In genomic region chr14:58738189-58738836, GRCh38 we compare ENCODE assay signal across 13 cellular contexts.
DNase-seq lines count a peak whose midpoint lies in the region; ATAC-seq and TF ChIP-seq lines count a peak whose summit lies in the region.
"Had no signal": no experiment of that assay in that cellular context is flagged by ENCODE, and none has a peak within 500 bp of the region (broad histone marks: within the 10 kb centered on the region; RNA-seq: fewer than 3 reads in every experiment).

No MANE protein-coding gene starts in this region.

- peak overlapping the region in 2 of 3 experiments; percentile 10 to 83 for H3K27ac Mint-ChIP-seq in nephron
- H3K27ac Mint-ChIP-seq: activated naive CD8-positive, alpha-beta T cell treated with anti-CD3 and anti-CD28 coated beads, Interleukin-2, amount 50 U/mL, for 24 hours had no signal

- intact Hi-C loops in head of caudate nucleus (cut with DNase I), result no loop called here
- intact Hi-C loops in psoas muscle (cut with DNase I), result no loop called here

- no peak for TF ChIP-seq CTCF in nephron (IDR thresholded peaks at IDR 0.05; ENCODE audit: unreplicated experiment in 3 of 3)
- no peak for TF ChIP-seq CTCF in psoas muscle (IDR thresholded peaks at IDR 0.05)

- H3K4me1 ChIP-seq in psoas muscle, result no peaks in the 10 kb centered on the region

- no peaks in the 10 kb centered on the region for H3K9me3 ChIP-seq in psoas muscle

- ATAC-seq in HG02759 (IDR thresholded peaks at IDR 0.05; ENCODE audit: unreplicated experiment), result no peak
- ATAC-seq in psoas muscle, result no peak
- ATAC-seq: activated naive CD8-positive, alpha-beta T cell treated with anti-CD3 and anti-CD28 coated beads, Interleukin-2, amount 50 U/mL, for 24 hours had no signal

- no peaks in the 10 kb centered on the region for H3K36me3 ChIP-seq in psoas muscle (ENCODE audit: insufficient read depth in 1 of 2, low read depth in 1 of 2)

- no peak overlapping the region for H3K4me3 ChIP-seq in psoas muscle
- H3K4me3 ChIP-seq: SK-N-MC had no signal

- no peak overlapping the region for H3K4me3 Mint-ChIP-seq in nephron
- H3K4me3 Mint-ChIP-seq: activated naive CD8-positive, alpha-beta T cell treated with anti-CD3 and anti-CD28 coated beads, Interleukin-2, amount 50 U/mL, for 24 hours had no signal

- 53 to 86% (median 80%) methylated on average over 3 of the region's 3 CpGs for WGBS in psoas muscle, 3 donors

- H3K9me3 Mint-ChIP-seq in nephron, result no peaks in the 10 kb centered on the region
- H3K9me3 Mint-ChIP-seq: activated naive CD8-positive, alpha-beta T cell treated with anti-CD3 and anti-CD28 coated beads, Interleukin-2, amount 50 U/mL, for 24 hours had no signal

- H3K36me3 Mint-ChIP-seq in nephron (ENCODE audit: low read depth), result no peaks in the 10 kb centered on the region

- H3K4me1 Mint-ChIP-seq in nephron, result peaks cover 40% of the 10 kb centered on the region

- peak; percentile 37 for DNase-seq in DMS53 (lab: John Stamatoyannopoulos, UW)
- DNase-seq in DMS53 treated with DMSO at 0.1 percent for 48 hours (lab: John Stamatoyannopoulos, UW; ENCODE audit: unreplicated experiment), result no peak
- DNase-seq in NCI-H146 (lab: John Stamatoyannopoulos, UW), result peak; percentile 46
- peak; percentile 60 for DNase-seq in dedifferentiated amniotic fluid mesenchymal stem cell (ENCODE audit: extremely low spot score)
- DNase-seq in head of caudate nucleus, result no peak
- no peak for DNase-seq in psoas muscle
- DNase-seq: activated CD4-positive, alpha-beta T cell treated with anti-CD3 and anti-CD28 coated beads, Interleukin-2, amount 50 U/mL, for 48 hours; activated naive CD8-positive, alpha-beta T cell treated with anti-CD3 and anti-CD28 coated beads, Interleukin-2, amount 50 U/mL, for 24 hours; NCI-H510A treated with DMSO at 0.1 percent for 48 hours had no signal

- H3K27me3 ChIP-seq in psoas muscle (ENCODE audit: insufficient read depth in 3 of 3, low read length in 2 of 3), result no peaks in the 10 kb centered on the region

- no peak overlapping the region for H3K27ac ChIP-seq in psoas muscle
- H3K27ac ChIP-seq: 22Rv1, SK-N-MC had no signal

- no peaks in the 10 kb centered on the region for H3K27me3 Mint-ChIP-seq in nephron (ENCODE audit: low read depth)

Comparison
In these comparisons a context has a peak if more than half of its experiments do, and no peak if none do; other contexts are left out.
1. DNase-seq: peak in DMS53 (single experiment), NCI-H146 (single experiment) and dedifferentiated amniotic fluid mesenchymal stem cell (single experiment); none in DMS53 treated with DMSO at 0.1 percent for 48 hours (single experiment), head of caudate nucleus (0 of 42) and psoas muscle (0 of 2).